7 cellular contexts compared by ENCODE assay signal in genomic region chr17:40123811-40124114, GRCh38. TPM values are rescaled to one million over a fixed set of nuclear protein-coding genes. Genes with fewer than 3 reads are reported as not detected.
DNase-seq lines count a peak whose midpoint lies in the region; ATAC-seq, FAIRE-seq and TF ChIP-seq lines count a peak whose summit lies in the region.

No MANE protein-coding gene starts in this region.

- TF ChIP-seq RAD21 in IMR-90 (IDR thresholded peaks at IDR 0.05; ENCODE audit: low read length) = no peak

- in situ Hi-C loops in IMR-90 (cut with MboI; ENCODE audit: low sequenced_read_pairs) = no loop called here

- H3K4me3 Mint-ChIP-seq in activated naive CD8-positive, alpha-beta T cell treated with anti-CD3 and anti-CD28 coated beads, Interleukin-2, amount 50 U/mL, for 24 hours = peak overlapping the region; percentile 89

- dilution Hi-C loops in IMR-90 (cut with HindIII; ENCODE audit: low sequenced_read_pairs, unreplicated experiment) = no loop called here

- H3K9me1 ChIP-seq in IMR-90 (ENCODE audit: insufficient read depth, low read length) = peaks cover 3% of the 10 kb centered on the region

- H2BK20ac ChIP-seq in IMR-90 (ENCODE audit: low read depth, low read length) = no peak overlapping the region

- peak overlapping the region; percentile 98 for H3K14ac ChIP-seq in IMR-90 (replicated peaks; ENCODE audit: low read depth, low read length)

- peak overlapping the region; percentile 89 for H3K4me2 ChIP-seq in IMR-90 (ENCODE audit: low read depth, low read length)

- POLR2A ChIA-PET in IMR-90 (lab: Charles Lee; ENCODE audit: unreplicated experiment) = interaction anchor here (0.6 to 1.2 kb wide), 3 partner anchors 10 to 145 kb away, joined by 3 to 4 read pairs (median 4); no protein-coding TSS in a partner anchor

- CTCF ChIA-PET in IMR-90 (lab: Yijun Ruan, JAX) = interaction anchor here (1.5 to 1.8 kb wide), 2 partner anchors 11 to 85 kb away, joined by 7 to 11 read pairs; no protein-coding TSS in a partner anchor

- H3K27ac Mint-ChIP-seq in activated naive CD8-positive, alpha-beta T cell treated with anti-CD3 and anti-CD28 coated beads, Interleukin-2, amount 50 U/mL, for 24 hours = peak overlapping the region; percentile 81

- H3K56ac ChIP-seq in IMR-90 (ENCODE audit: extremely low read depth, insufficient read depth, low read length) = peak overlapping the region; percentile 71

- no peak for TF ChIP-seq POLR2A in IMR-90 (IDR thresholded peaks at IDR 0.05; ENCODE audit: low read depth, low read length)

- H2AK5ac ChIP-seq in IMR-90 (ENCODE audit: low read depth, low read length) = peak overlapping the region; percentile 76

- H3K4me1 Mint-ChIP-seq in activated naive CD8-positive, alpha-beta T cell treated with anti-CD3 and anti-CD28 coated beads, Interleukin-2, amount 50 U/mL, for 24 hours = peaks cover 27% of the 10 kb centered on the region

- H3K4me1 ChIP-seq in IMR-90 (ENCODE audit: control insufficient read depth, insufficient read depth, low read length) (peaks cover 4% of the 10 kb centered on the region), kidney (ENCODE audit: control insufficient read depth in 1 of 2, insufficient read depth in 1 of 2, low read depth in 1 of 2, low read length in 2 of 2) (peaks cover 8 to 10% of the 10 kb centered on the region in 2 donors), subcutaneous abdominal adipose tissue (ENCODE audit: control insufficient read depth in 5 of 5, insufficient read depth in 5 of 5, low read length in 5 of 5) (peaks cover 0 to 39% (median 33%) of the 10 kb centered on the region in 5 donors)

- no peak for DNase-seq in IMR-90
- no peak for DNase-seq in activated naive CD8-positive, alpha-beta T cell treated with anti-CD3 and anti-CD28 coated beads, Interleukin-2, amount 50 U/mL, for 24 hours
- DNase-seq in kidney = no peak
- DNase-seq in NAMALWA (ENCODE audit: low spot score) = no peak
- DNase-seq in NCI-H2227 (lab: John Stamatoyannopoulos, UW; ENCODE audit: unreplicated experiment) = no peak
- DNase-seq in NCI-H1436 (lab: John Stamatoyannopoulos, UW) = no peak

- peak overlapping the region; percentile 97 for H2BK5ac ChIP-seq in IMR-90 (ENCODE audit: low read depth, low read length, poor library complexity, severe bottlenecking)

- peaks cover 39% of the 10 kb centered on the region for H4K20me1 ChIP-seq in IMR-90 (ENCODE audit: insufficient read depth, low read length)

- H3K4me3 ChIP-seq in IMR-90 (ENCODE audit: insufficient read depth, low read depth, low read length) = peak overlapping the region; percentile 93
- peak overlapping the region; percentile 82 to 92 for H3K4me3 ChIP-seq in kidney (ENCODE audit: low read length in 2 of 2)
- peak overlapping the region; percentile 88 to 98 (median 96) for H3K4me3 ChIP-seq in subcutaneous abdominal adipose tissue (ENCODE audit: low read depth in 1 of 5, low read length in 5 of 5)

- peaks cover 32% of the 10 kb centered on the region for H3K36me3 Mint-ChIP-seq in activated naive CD8-positive, alpha-beta T cell treated with anti-CD3 and anti-CD28 coated beads, Interleukin-2, amount 50 U/mL, for 24 hours (ENCODE audit: low read depth)

- H2BK15ac ChIP-seq in IMR-90 (ENCODE audit: low read depth, low read length) = no peak overlapping the region

- no CpG with 5 or more reads among the region's 2 CpGs for WGBS in IMR-90 (ENCODE audit: extremely low coverage in 2 of 2, insufficient read length in 1 of 2), 2 experiments

- no peaks in the 10 kb centered on the region for H3K27me3 ChIP-seq in IMR-90 (ENCODE audit: control insufficient read depth, insufficient read depth, low read length)
- no peaks in the 10 kb centered on the region for H3K27me3 ChIP-seq in subcutaneous abdominal adipose tissue (ENCODE audit: control insufficient read depth in 5 of 5, insufficient read depth in 4 of 5, low read length in 5 of 5)

- no peaks in the 10 kb centered on the region for H3K27me3 Mint-ChIP-seq in activated naive CD8-positive, alpha-beta T cell treated with anti-CD3 and anti-CD28 coated beads, Interleukin-2, amount 50 U/mL, for 24 hours

- no peak overlapping the region; the same call in 1 of the 2 replicates for H3K18ac ChIP-seq in IMR-90 (ENCODE audit: low read depth, low read length)

- peak overlapping the region; percentile 97 for H3K4ac ChIP-seq in IMR-90 (ENCODE audit: low read depth, low read length)

- no peak overlapping the region for H2AFZ ChIP-seq in IMR-90 (replicated peaks; ENCODE audit: low read length, poor library complexity)

- H2AK9ac ChIP-seq in IMR-90 (replicated peaks; ENCODE audit: low read depth, low read length, poor library complexity) = peak overlapping the region; percentile 100

- H3K9me3 ChIP-seq in IMR-90 (ENCODE audit: control insufficient read depth, insufficient read depth, low read length) = no peaks in the 10 kb centered on the region
- H3K9me3 ChIP-seq in kidney (ENCODE audit: control insufficient read depth in 1 of 2, low read length in 2 of 2) = no peaks in the 10 kb centered on the region
- H3K9me3 ChIP-seq in subcutaneous abdominal adipose tissue (ENCODE audit: control insufficient read depth in 5 of 5, low read length in 5 of 5) = no peaks in the 10 kb centered on the region

- H3K79me1 ChIP-seq in IMR-90 (ENCODE audit: low read depth in 1 of 2, low read length in 2 of 2) = peaks cover 10 to 53% of the 10 kb centered on the region in 2 experiments

- no peak overlapping the region for H4K91ac ChIP-seq in IMR-90 (ENCODE audit: insufficient read depth, low read depth, low read length)

- ATAC-seq in IMR-90 (ENCODE audit: low read depth) = no peak
- ATAC-seq in activated naive CD8-positive, alpha-beta T cell treated with anti-CD3 and anti-CD28 coated beads, Interleukin-2, amount 50 U/mL, for 24 hours = no peak

- H3K23ac ChIP-seq in IMR-90 (ENCODE audit: low read depth, low read length) = peak overlapping the region; percentile 95

- intact Hi-C loops in IMR-90 (cut with micrococcal nuclease) = no loop called here
- intact Hi-C loops in kidney (cut with DNase I) = no loop called here

- H3K9ac ChIP-seq in IMR-90 (ENCODE audit: low read depth, low read length) = peak overlapping the region; percentile 87
- H3K9ac ChIP-seq in kidney (ENCODE audit: low read length in 2 of 2) = peak overlapping the region; percentile 21 to 92
- peak overlapping the region; percentile 65 to 97 (median 86) for H3K9ac ChIP-seq in subcutaneous abdominal adipose tissue (ENCODE audit: low read length in 5 of 5)

- H2BK120ac ChIP-seq in IMR-90 (ENCODE audit: low read depth, low read length) = no peak overlapping the region

- H3K9me3 Mint-ChIP-seq in activated naive CD8-positive, alpha-beta T cell treated with anti-CD3 and anti-CD28 coated beads, Interleukin-2, amount 50 U/mL, for 24 hours = no peaks in the 10 kb centered on the region

- H4K5ac ChIP-seq in IMR-90 (ENCODE audit: low read depth, low read length) = 0 out of 2 replicates have a peak overlapping the region, but pooled peaks have one; percentile 1

- H3K36me3 ChIP-seq in IMR-90 (ENCODE audit: control insufficient read depth, insufficient read depth, low read length) (peaks cover 18% of the 10 kb centered on the region), kidney (ENCODE audit: control insufficient read depth in 1 of 2, insufficient read depth in 2 of 2, low read length in 2 of 2) (peaks cover 5 to 10% of the 10 kb centered on the region in 2 donors), subcutaneous abdominal adipose tissue (ENCODE audit: control insufficient read depth in 5 of 5, insufficient read depth in 5 of 5, low read length in 5 of 5) (peaks cover 0 to 26% (median 15%) of the 10 kb centered on the region in 5 donors)

- peak overlapping the region; percentile 24 to 41; a peak in 2 of 4 replicates for H4K8ac ChIP-seq in IMR-90 (ENCODE audit: low read depth in 2 of 2, low read length in 2 of 2)

- no peak for FAIRE-seq in kidney (lab: Jason Lieb, UNC)

- no TSS peak for BruUV-seq in IMR-90 (replicated peaks; lab: Mats Ljungman, UMichigan)

- TF ChIP-seq CTCF in IMR-90 (conservative IDR thresholded peaks at IDR 0.05; ENCODE audit: low read depth, low read length) (no peak), kidney (IDR thresholded peaks at IDR 0.05; ENCODE audit: borderline replicate concordance, extremely low read depth, insufficient read depth) (no peak)

- H3K27ac ChIP-seq in IMR-90 (ENCODE audit: insufficient read depth, low read length) (peak overlapping the region; percentile 74), kidney (ENCODE audit: low read depth in 2 of 2, low read length in 2 of 2) (peak overlapping the region; percentile 85 to 93), subcutaneous abdominal adipose tissue (ENCODE audit: low read depth, low read length) (peak overlapping the region; percentile 92)

TF ChIP-seq in IMR-90, 13 proteins besides CTCF, POLR2A, EP300 and RAD21 (continues in another document):
- TF ChIP-seq MXI1 (IDR thresholded peaks at IDR 0.05; ENCODE audit: borderline replicate concordance, low read depth, low read length) (no peak), SMC3 (IDR thresholded peaks at IDR 0.05; ENCODE audit: low read depth, low read length) (no peak)

RNA-seq across cellular contexts. Expression of gene MSL1, which starts 2.0 kb away (rescaled TPM):
- total RNA-seq in IMR-90 (2012; rRNA removed) = 28.3 and 29.7 TPM in 2 replicates
- 38.4 and 48.4 TPM in 2 replicates for polyA plus RNA-seq in IMR-90 (2012; rRNA removed)
- 12.2 and 14.7 TPM in 2 replicates for polyA plus RNA-seq in IMR-90 (2012; cell fraction: cytosol; rRNA removed)
- polyA plus RNA-seq in IMR-90 (2012; cell fraction: nucleus; rRNA removed; ENCODE audit: low replicate concordance) = 45.5 and 129 TPM in 2 replicates
- 75.4 TPM for total RNA-seq in kidney
- 34.9 TPM for polyA plus RNA-seq in kidney (ENCODE audit: insufficient read depth, low read depth, low replicate concordance)

RNA-seq across cellular contexts. Expression of gene CASC3, which starts 16.6 kb away (rescaled TPM):
- total RNA-seq in IMR-90 (2012; rRNA removed) = 24.4 and 25.1 TPM in 2 replicates
- 36.2 and 38.9 TPM in 2 replicates for polyA plus RNA-seq in IMR-90 (2012; rRNA removed)
- polyA plus RNA-seq in IMR-90 (2012; cell fraction: cytosol; rRNA removed) = 15.9 and 19.2 TPM in 2 replicates
- polyA plus RNA-seq in IMR-90 (2012; cell fraction: nucleus; rRNA removed; ENCODE audit: low replicate concordance) = 83.7 and 153 TPM in 2 replicates
- 90.8 TPM for total RNA-seq in kidney
- 32.2 TPM for polyA plus RNA-seq in kidney (ENCODE audit: insufficient read depth, low read depth, low replicate concordance)

RNA-seq across cellular contexts. Expression of gene NR1D1, which starts 23.4 kb away (rescaled TPM):
- total RNA-seq in IMR-90 (2012; rRNA removed) (0.28 and 0.36 TPM in 2 replicates), kidney (30.8 TPM)
- polyA plus RNA-seq in IMR-90 (2012; rRNA removed) (4.4 and 7.2 TPM in 2 replicates), kidney (ENCODE audit: insufficient read depth, low read depth, low replicate concordance) (7.1 TPM)
- polyA plus RNA-seq in IMR-90 (2012; cell fraction: cytosol; rRNA removed) = 4.1 and 8.6 TPM in 2 replicates
- polyA plus RNA-seq in IMR-90 (2012; cell fraction: nucleus; rRNA removed; ENCODE audit: low replicate concordance) = 11.1 and 25.2 TPM in 2 replicates

RNA-seq across cellular contexts. Expression of gene RAPGEFL1, which starts 53.5 kb away (rescaled TPM):
- 0.28 and 0.54 TPM in 2 replicates for total RNA-seq in IMR-90 (2012; rRNA removed)
- 5.6 and 6.3 TPM in 2 replicates for polyA plus RNA-seq in IMR-90 (2012; rRNA removed)
- polyA plus RNA-seq in IMR-90 (2012; cell fraction: cytosol; rRNA removed) = 2.3 and 2.8 TPM in 2 replicates
- 39.7 and 48.9 TPM in 2 replicates for polyA plus RNA-seq in IMR-90 (2012; cell fraction: nucleus; rRNA removed; ENCODE audit: low replicate concordance)
- 4.3 TPM for total RNA-seq in kidney
- 0.99 TPM for polyA plus RNA-seq in kidney (ENCODE audit: insufficient read depth, low read depth, low replicate concordance)

Comparison
In these comparisons a context has a peak if more than half of its experiments do, and no peak if none do; other contexts are left out.
1. RNA of gene NR1D1, which starts 23.4 kb away (total RNA-seq): 30.8 TPM in kidney (single experiment); 0.28 to 0.36 TPM in IMR-90; every median in the first group is over 10 times any median in the second.
2. Peak in every context shown above with its lines, with median percentiles within 50 percentile points of each other: H3K27ac ChIP-seq, H3K4me3 ChIP-seq and H3K9ac ChIP-seq.